9 cellular contexts compared by ENCODE assay signal in genomic region chr20:43058077-43058476, GRCh38.
"Had no signal": no experiment of that assay in that cellular context is flagged by ENCODE, and none has a peak within 500 bp of the region (broad histone marks: within the 10 kb centered on the region; RNA-seq: fewer than 3 reads in every experiment).

No MANE protein-coding gene starts in this region.

- DNase-seq: GM23248, GOT3, H7, KBM-7 had no signal

- H3K4me1 ChIP-seq: HAP-1 had no signal

- ATAC-seq: HCT116 had no signal

- H2AFZ ChIP-seq: GM23248 had no signal

- H3K4me1 Mint-ChIP-seq: IgD-negative memory B cell had no signal

- H3K4me3 ChIP-seq: GM23248, HAP-1 had no signal

- H3K9ac ChIP-seq: GM23248, KMS-11 had no signal

- H3K27me3 Mint-ChIP-seq: IgD-negative memory B cell had no signal

- H3K36me3 Mint-ChIP-seq: IgD-negative memory B cell had no signal

- FAIRE-seq: HTR-8/SVneo had no signal

- H3K4me2 ChIP-seq: KMS-11 had no signal

- H3K9me3 ChIP-seq: HAP-1 had no signal

- H3K27ac ChIP-seq: GM23248, KMS-11 had no signal

- H3K36me3 ChIP-seq: HAP-1 had no signal
